ENCODE assay signal across 1 cellular context in genomic region chr19:39389621-39390414, GRCh38.
A peak's percentile ranks its signal among the peaks of the same experiment; 100 is the strongest.
TF ChIP-seq lines count a peak whose summit lies in the region.

No MANE protein-coding gene starts in this region.

TF ChIP-seq in H1, 55 proteins besides CTCF, POLR2A, EP300 and RAD21:
- 0 out of 2 replicates have a peak, but pooled peaks have one; percentile 39 for TF ChIP-seq POLR2AphosphoS5 (IDR thresholded peaks at IDR 0.05; ENCODE audit: low read depth, low read length)
- TF ChIP-seq CHD7 (IDR thresholded peaks at IDR 0.05; ENCODE audit: insufficient replicate concordance, low read length) = no peak
- TF ChIP-seq YY1 (IDR thresholded peaks at IDR 0.05; ENCODE audit: low read depth, low read length) = no peak
- TF ChIP-seq KDM1A (IDR thresholded peaks at IDR 0.05; ENCODE audit: borderline replicate concordance, low read length) = no peak
TF ChIP-seq in H1: peak in this region for 1.
